In the genomic region with DNA sequence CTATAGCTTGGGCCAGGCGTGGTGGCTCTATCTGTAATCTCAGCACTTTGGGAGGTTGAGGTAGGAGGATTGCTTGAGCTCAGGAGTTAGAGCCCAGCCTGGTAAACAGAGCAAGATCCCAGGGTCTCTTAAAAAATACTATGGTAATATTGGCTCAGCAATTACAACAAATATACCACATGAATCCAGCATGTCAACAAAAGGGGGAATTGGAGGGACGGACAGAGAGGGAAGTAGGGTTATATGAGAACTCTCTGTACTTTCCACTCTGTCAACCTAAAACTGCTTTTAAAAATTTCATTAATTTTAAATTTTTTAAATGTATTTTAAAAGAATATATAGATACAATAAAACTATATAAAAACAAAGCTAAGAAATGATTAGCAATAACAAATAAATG, we compare ENCODE assay signal across 13 cellular contexts. TPM values are rescaled to one million over a fixed set of nuclear protein-coding genes. Genes with fewer than 3 reads are reported as not detected.
DNase-seq lines count a peak whose midpoint lies in the region; ATAC-seq and TF ChIP-seq lines count a peak whose summit lies in the region.
"Had no signal": no experiment of that assay in that cellular context is flagged by ENCODE, and none has a peak within 500 bp of the region (broad histone marks: within the 10 kb centered on the region; RNA-seq: fewer than 3 reads in every experiment).

No MANE protein-coding gene starts in this region.

- peaks cover 2% of the 10 kb centered on the region for H3K36me3 Mint-ChIP-seq in CD8-positive, alpha-beta T cell
- peaks cover 8% of the 10 kb centered on the region for H3K36me3 Mint-ChIP-seq in activated T-helper 1 cell treated with anti-CD3 and anti-CD28 coated beads, Interleukin-12 subunit alpha, Interleukin-12 subunit beta, Interleukin-2, Interleukin-4 antibody, amounts not matched to agents 30 ng/mL and 10 ng/mL and 1 ng/mL, durations not matched to agents 14 hours and 24 hours and 36 hours (ENCODE audit: low read depth)
- H3K36me3 Mint-ChIP-seq in naive thymus-derived CD8-positive, alpha-beta T cell, result peaks cover 0 to 6% (median 0%) of the 10 kb centered on the region in 3 donors

- H3K36me3 ChIP-seq in CD8-positive, alpha-beta T cell (ENCODE audit: insufficient read depth, low read length), result no peaks in the 10 kb centered on the region

- peaks cover 55% of the 10 kb centered on the region for H3K4me1 Mint-ChIP-seq in CD8-positive, alpha-beta T cell (ENCODE audit: low read depth)
- H3K4me1 Mint-ChIP-seq in activated T-helper 1 cell treated with anti-CD3 and anti-CD28 coated beads, Interleukin-12 subunit alpha, Interleukin-12 subunit beta, Interleukin-2, Interleukin-4 antibody, amounts not matched to agents 30 ng/mL and 10 ng/mL and 1 ng/mL, durations not matched to agents 14 hours and 24 hours and 36 hours (ENCODE audit: low read depth), result peaks cover 50% of the 10 kb centered on the region
- peaks cover 20 to 61% (median 56%) of the 10 kb centered on the region in 4 donors for H3K4me1 Mint-ChIP-seq in naive thymus-derived CD8-positive, alpha-beta T cell

- CTCF ChIA-PET in CD8-positive, alpha-beta T cell (lab: Charles Lee), result interaction anchor here (1.0 to 6.6 kb wide), 5 partner anchors 13 to 131 kb away, joined by 3 to 43 read pairs (median 4); a partner anchor contains a TSS

- no peaks in the 10 kb centered on the region for H3K27me3 Mint-ChIP-seq in CD8-positive, alpha-beta T cell (ENCODE audit: low read depth)
- H3K27me3 Mint-ChIP-seq in activated T-helper 1 cell treated with anti-CD3 and anti-CD28 coated beads, Interleukin-12 subunit alpha, Interleukin-12 subunit beta, Interleukin-2, Interleukin-4 antibody, amounts not matched to agents 30 ng/mL and 10 ng/mL and 1 ng/mL, durations not matched to agents 14 hours and 24 hours and 36 hours (ENCODE audit: insufficient read depth), result no peaks in the 10 kb centered on the region
- no peaks in the 10 kb centered on the region for H3K27me3 Mint-ChIP-seq in naive thymus-derived CD8-positive, alpha-beta T cell

- H3K27ac ChIP-seq in CD8-positive, alpha-beta T cell (ENCODE audit: low read depth, low read length), result peak overlapping the region; percentile 55

- peak overlapping the region; percentile 95 for H3K27ac Mint-ChIP-seq in CD8-positive, alpha-beta T cell
- peak overlapping the region; percentile 88 for H3K27ac Mint-ChIP-seq in activated T-helper 1 cell treated with anti-CD3 and anti-CD28 coated beads, Interleukin-12 subunit alpha, Interleukin-12 subunit beta, Interleukin-2, Interleukin-4 antibody, amounts not matched to agents 30 ng/mL and 10 ng/mL and 1 ng/mL, durations not matched to agents 14 hours and 24 hours and 36 hours
- peak overlapping the region; percentile 85 to 100 (median 94) for H3K27ac Mint-ChIP-seq in naive thymus-derived CD8-positive, alpha-beta T cell

- no peak for ATAC-seq in CD8-positive, alpha-beta T cell
- peak; percentile 4 for ATAC-seq in HG03108 (IDR thresholded peaks at IDR 0.05; ENCODE audit: unreplicated experiment)
- no peak for ATAC-seq in naive thymus-derived CD8-positive, alpha-beta T cell
- ATAC-seq in GM21619 (IDR thresholded peaks at IDR 0.05; ENCODE audit: unreplicated experiment), result no peak
- no peak for ATAC-seq in GM19395 (IDR thresholded peaks at IDR 0.05; ENCODE audit: unreplicated experiment)
- ATAC-seq: left cardiac atrium had no signal

- no peak for DNase-seq in CD8-positive, alpha-beta T cell
- no peak for DNase-seq in activated T-helper 1 cell treated with anti-CD3 and anti-CD28 coated beads, Interleukin-12 subunit alpha, Interleukin-12 subunit beta, Interleukin-2, Interleukin-4 antibody, amounts not matched to agents 30 ng/mL and 10 ng/mL and 1 ng/mL, durations not matched to agents 14 hours and 24 hours and 36 hours (ENCODE audit: low spot score)
- DNase-seq in naive thymus-derived CD8-positive, alpha-beta T cell, result no peak
- no peak for DNase-seq in nucleus accumbens (lab: John Stamatoyannopoulos, UW)
- DNase-seq: dermis blood vessel endothelial cell, left cardiac atrium, NCI-H2081, NCI-H748 treated with DMSO at 0.1 percent for 48 hours, SHP77 treated with DMSO at 0.1 percent for 48 hours, trophoblast cell had no signal

- POLR2A ChIA-PET in CD8-positive, alpha-beta T cell (lab: Charles Lee), result interaction anchor here (0.6 to 8.3 kb wide), 2 partner anchors 14 to 45 kb away, joined by 3 to 130 read pairs; a partner anchor contains a TSS
- POLR2A ChIA-PET in naive thymus-derived CD8-positive, alpha-beta T cell (lab: Charles Lee), result interaction anchor here (1.0 to 8.5 kb wide), 7 partner anchors 13 to 131 kb away, joined by 3 to 159 read pairs (median 4); a partner anchor contains a TSS

- peaks cover 1% of the 10 kb centered on the region for H3K9me3 Mint-ChIP-seq in CD8-positive, alpha-beta T cell
- peaks cover 3% of the 10 kb centered on the region for H3K9me3 Mint-ChIP-seq in activated T-helper 1 cell treated with anti-CD3 and anti-CD28 coated beads, Interleukin-12 subunit alpha, Interleukin-12 subunit beta, Interleukin-2, Interleukin-4 antibody, amounts not matched to agents 30 ng/mL and 10 ng/mL and 1 ng/mL, durations not matched to agents 14 hours and 24 hours and 36 hours
- H3K9me3 Mint-ChIP-seq in naive thymus-derived CD8-positive, alpha-beta T cell, result peaks cover 0 to 10% (median 0%) of the 10 kb centered on the region in 9 donors

- H3K4me3 Mint-ChIP-seq in CD8-positive, alpha-beta T cell, result peak overlapping the region; percentile 78
- H3K4me3 Mint-ChIP-seq in activated T-helper 1 cell treated with anti-CD3 and anti-CD28 coated beads, Interleukin-12 subunit alpha, Interleukin-12 subunit beta, Interleukin-2, Interleukin-4 antibody, amounts not matched to agents 30 ng/mL and 10 ng/mL and 1 ng/mL, durations not matched to agents 14 hours and 24 hours and 36 hours, result peak overlapping the region; percentile 76
- peak overlapping the region; percentile 63 to 86 (median 82) for H3K4me3 Mint-ChIP-seq in naive thymus-derived CD8-positive, alpha-beta T cell

- peak overlapping the region; percentile 35 for H3K4me3 ChIP-seq in CD8-positive, alpha-beta T cell (ENCODE audit: low read depth, low read length)

- H3K9me3 ChIP-seq in CD8-positive, alpha-beta T cell (ENCODE audit: low read length), result no peaks in the 10 kb centered on the region

- intact Hi-C loops in CD8-positive, alpha-beta T cell (cut with DNase I, micrococcal nuclease), result loop anchor here (5.0 kb wide), 3 partner anchors 37 to 132 kb away; a partner anchor contains a TSS
- intact Hi-C loops in activated T-helper 1 cell treated with anti-CD3 and anti-CD28 coated beads, Interleukin-12 subunit alpha, Interleukin-12 subunit beta, Interleukin-2, Interleukin-4 antibody, amounts not matched to agents 30 ng/mL and 10 ng/mL and 1 ng/mL, durations not matched to agents 14 hours and 24 hours and 36 hours (cut with micrococcal nuclease), result loop anchor here (5.0 to 10.0 kb wide), 3 partner anchors 387 to 772 kb away; a partner anchor contains a TSS

- no peaks in the 10 kb centered on the region for H3K27me3 ChIP-seq in CD8-positive, alpha-beta T cell (ENCODE audit: insufficient read depth, low read length)

- TF ChIP-seq CTCF in CD8-positive, alpha-beta T cell (IDR thresholded peaks at IDR 0.05), result no peak

- peaks cover 42% of the 10 kb centered on the region for H3K4me1 ChIP-seq in CD8-positive, alpha-beta T cell (ENCODE audit: insufficient read depth, low read length)

RNA-seq across cellular contexts. Expression of a gene that starts 13.1 kb away (rescaled TPM):
- 100 to 1,000 TPM; 340 to 348 TPM for total RNA-seq in CD8-positive, alpha-beta T cell
- 100.0 and 103 TPM in 2 replicates for total RNA-seq in activated T-helper 1 cell treated with anti-CD3 and anti-CD28 coated beads, Interleukin-12 subunit alpha, Interleukin-12 subunit beta, Interleukin-2, Interleukin-4 antibody, amounts not matched to agents 30 ng/mL and 10 ng/mL and 1 ng/mL, durations not matched to agents 14 hours and 24 hours and 36 hours
- total RNA-seq in naive thymus-derived CD8-positive, alpha-beta T cell, result 100 to 1,000 TPM; 313 to 326 TPM
- 100 to 1,000 TPM; 423 to 544 (median 480) TPM for polyA plus RNA-seq in naive thymus-derived CD8-positive, alpha-beta T cell
